Comparison of ENCODE assay signal across 2 cellular contexts in genomic region chr2:180520816-180521595, GRCh38.
A peak's percentile ranks its signal among the peaks of the same experiment; 100 is the strongest.
TF ChIP-seq lines count a peak whose summit lies in the region.

No MANE protein-coding gene starts in this region.

TF ChIP-seq in A549, 52 proteins besides CTCF, POLR2A, EP300 and RAD21 (continued from another document):
- TF ChIP-seq USF2 (IDR thresholded peaks at IDR 0.05) (no peak), JUN (IDR thresholded peaks at IDR 0.05) (peak; percentile 18 to 71; a peak in 1 of 5 replicates), REST (IDR thresholded peaks at IDR 0.05) (no peak), CHD2 (IDR thresholded peaks at IDR 0.05; ENCODE audit: low read length, partially characterized antibody) (no peak), NR3C1 (IDR thresholded peaks at IDR 0.05) (no peak), EHMT2 (IDR thresholded peaks at IDR 0.05; ENCODE audit: low read depth) (no peak), ELK1 (IDR thresholded peaks at IDR 0.05; ENCODE audit: low read depth, low read length) (no peak), MYC (IDR thresholded peaks at IDR 0.05; ENCODE audit: borderline replicate concordance, low read length) (no peak), HOXB13 (CRISPR knock-in tag; IDR thresholded peaks at IDR 0.05; ENCODE audit: low read depth) (no peak), E2F6 (IDR thresholded peaks at IDR 0.05; ENCODE audit: borderline replicate concordance, low read depth) (no peak), HMGXB4 (CRISPR knock-in tag; IDR thresholded peaks at IDR 0.05; ENCODE audit: borderline replicate concordance) (no peak), MAFK (IDR thresholded peaks at IDR 0.05; ENCODE audit: partially characterized antibody) (peak; percentile 1), HES2 (IDR thresholded peaks at IDR 0.05) (no peak), FOSB (CRISPR knock-in tag; IDR thresholded peaks at IDR 0.05) (no peak), ZNF302 (CRISPR knock-in tag; IDR thresholded peaks at IDR 0.05) (no peak), SREBF2 (IDR thresholded peaks at IDR 0.05) (no peak), EHF (CRISPR knock-in tag; IDR thresholded peaks at IDR 0.05) (no peak), JUNB (IDR thresholded peaks at IDR 0.05) (peak; percentile 94), RARB (CRISPR knock-in tag; IDR thresholded peaks at IDR 0.05) (no peak), BCL3 (IDR thresholded peaks at IDR 0.05) (0 out of 3 replicates have a peak, but pooled peaks have one; percentile 38), HDAC2 (IDR thresholded peaks at IDR 0.05) (no peak), PHF8 (IDR thresholded peaks at IDR 0.05; ENCODE audit: borderline replicate concordance, low read depth) (no peak), RNF2 (IDR thresholded peaks at IDR 0.05; ENCODE audit: borderline replicate concordance, low read depth) (no peak), NPAS2 (CRISPR knock-in tag; IDR thresholded peaks at IDR 0.05; ENCODE audit: borderline replicate concordance) (no peak)
TF ChIP-seq in A549: peak in this region for 9.

TF ChIP-seq in HCT116, 20 proteins besides CTCF, POLR2A, EP300 and RAD21 (continued from another document):
- TF ChIP-seq JUND (IDR thresholded peaks at IDR 0.05) = peak; percentile 61; the same call in 1 of the 2 replicates
- peak; percentile 7 for TF ChIP-seq YY1 (IDR thresholded peaks at IDR 0.05; ENCODE audit: extremely low read depth, insufficient replicate concordance, low read depth, low read length)
- peak; percentile 65 for TF ChIP-seq SP1 (IDR thresholded peaks at IDR 0.05; ENCODE audit: low read depth)
- TF ChIP-seq ZNF274 (IDR thresholded peaks at IDR 0.05; ENCODE audit: low read depth, low read length) = no peak
- TF ChIP-seq MAX (IDR thresholded peaks at IDR 0.05) = peak; percentile 47; the same call in 1 of the 2 replicates
- TF ChIP-seq POLR2AphosphoS5 (IDR thresholded peaks at IDR 0.05; ENCODE audit: low read depth, low read length) = no peak
- TF ChIP-seq ZFX (IDR thresholded peaks at IDR 0.05) = no peak
- no peak for TF ChIP-seq EGR1 (IDR thresholded peaks at IDR 0.05; ENCODE audit: low read depth)
- peak; percentile 30; the same call in 1 of the 2 replicates for TF ChIP-seq CBX3 (IDR thresholded peaks at IDR 0.05; ENCODE audit: low read depth)
- TF ChIP-seq SRF (IDR thresholded peaks at IDR 0.05; ENCODE audit: low read depth) = peak; percentile 43; the same call in 1 of the 2 replicates
- TF ChIP-seq FOSL1 (IDR thresholded peaks at IDR 0.05; ENCODE audit: low read depth) = peak; percentile 75
- no peak for TF ChIP-seq EZH2 (IDR thresholded peaks at IDR 0.05)
- TF ChIP-seq TCF7L2 (IDR thresholded peaks at IDR 0.05; ENCODE audit: borderline replicate concordance, extremely low read depth, insufficient read depth, insufficient read length) = no peak
- TF ChIP-seq ELF1 (IDR thresholded peaks at IDR 0.05; ENCODE audit: borderline replicate concordance, low read depth) = no peak
TF ChIP-seq in HCT116: peak in this region for 8.
